In the genomic region with DNA sequence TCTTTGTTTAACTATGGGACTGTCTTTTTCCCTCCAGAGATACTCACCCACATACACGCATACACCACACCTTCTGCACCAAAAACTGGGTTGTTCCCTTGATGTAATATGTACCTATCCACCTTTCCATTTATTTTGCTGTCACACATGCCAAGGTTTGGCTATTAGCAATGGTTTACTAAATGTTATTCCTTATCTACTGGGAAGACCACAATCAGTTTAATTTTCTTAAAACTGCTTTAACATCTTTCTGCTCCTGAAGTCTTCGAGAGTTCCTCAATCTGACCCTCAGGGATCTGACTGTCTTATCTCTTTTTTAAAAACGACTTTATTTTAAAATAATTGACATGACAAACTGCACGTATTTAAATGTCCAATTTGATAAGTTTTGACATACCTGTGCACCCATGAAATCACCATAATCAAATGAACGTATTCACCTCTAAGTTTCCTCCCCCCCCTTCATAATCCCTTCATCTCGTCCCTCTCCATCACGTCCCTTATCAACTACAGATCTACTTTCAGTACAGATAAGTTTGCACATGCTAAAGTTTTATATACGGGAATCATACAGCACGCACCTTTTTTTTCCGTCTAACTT, we compare ENCODE assay signal across 8 cellular contexts. TPM values are rescaled to one million over a fixed set of nuclear protein-coding genes. Genes with fewer than 3 reads are reported as not detected.
DNase-seq lines count a peak whose midpoint lies in the region; ATAC-seq and TF ChIP-seq lines count a peak whose summit lies in the region.

No MANE protein-coding gene starts in this region.

- TF ChIP-seq RAD21 in SK-N-SH (IDR thresholded peaks at IDR 0.05; ENCODE audit: low read length), result no peak

- H3K27me3 ChIP-seq in SK-N-SH (ENCODE audit: insufficient read depth), result no peaks in the 10 kb centered on the region
- H3K27me3 ChIP-seq in skeletal muscle tissue (ENCODE audit: control insufficient read depth in 3 of 3, insufficient read depth in 3 of 3, low read length in 3 of 3), result no peaks in the 10 kb centered on the region

- H3K4me3 ChIP-seq in SK-N-SH (ENCODE audit: low read depth in 2 of 2, low read length in 1 of 2) (peak overlapping the region; percentile 72 to 90), fibroblast of villous mesenchyme (ENCODE audit: low read depth, low read length) (peak overlapping the region; percentile 97), skeletal muscle tissue (ENCODE audit: low read length in 3 of 3) (peak overlapping the region; percentile 80 to 94 (median 84))

- TF ChIP-seq CTCF in SK-N-SH (IDR thresholded peaks at IDR 0.05) (no peak), fibroblast of villous mesenchyme (IDR thresholded peaks at IDR 0.05; ENCODE audit: insufficient read depth, low read depth, low read length) (no peak)

- ATAC-seq in HG02571 (IDR thresholded peaks at IDR 0.05; ENCODE audit: unreplicated experiment), result no peak

- no peak for TF ChIP-seq EP300 in SK-N-SH (IDR thresholded peaks at IDR 0.05; ENCODE audit: borderline replicate concordance in 1 of 2, low read depth in 1 of 2, low read length in 1 of 2)

- POLR2A ChIA-PET in activated CD4-positive, alpha-beta T cell treated with anti-CD3 and anti-CD28 coated beads, Interleukin-2, amount 10 ng/mL, durations not matched to agents 7 days and 5 days (lab: Charles Lee), result no interaction called here
- POLR2A ChIA-PET in SK-N-SH (lab: Yijun Ruan, JAX), result no interaction called here

- H3K36me3 Mint-ChIP-seq in activated CD4-positive, alpha-beta T cell treated with anti-CD3 and anti-CD28 coated beads, Interleukin-2, amount 10 ng/mL, durations not matched to agents 7 days and 5 days (ENCODE audit: low read depth), result peaks cover 18% of the 10 kb centered on the region

- H3K9me3 ChIP-seq in SK-N-SH (no peaks in the 10 kb centered on the region), skeletal muscle tissue (ENCODE audit: control insufficient read depth in 3 of 3, low read length in 3 of 3) (no peaks in the 10 kb centered on the region)

- H4K20me1 ChIP-seq in SK-N-SH (ENCODE audit: insufficient read depth), result peaks cover 24% of the 10 kb centered on the region; the same call in 1 of the 2 replicates

- peaks cover 14% of the 10 kb centered on the region for H3F3A ChIP-seq in SK-N-SH (replicated peaks; ENCODE audit: insufficient read depth)

- H3K4me3 Mint-ChIP-seq in activated CD4-positive, alpha-beta T cell treated with anti-CD3 and anti-CD28 coated beads, Interleukin-2, amount 10 ng/mL, durations not matched to agents 7 days and 5 days, result peak overlapping the region; percentile 99

- H3K27ac Mint-ChIP-seq in activated CD4-positive, alpha-beta T cell treated with anti-CD3 and anti-CD28 coated beads, Interleukin-2, amount 10 ng/mL, durations not matched to agents 7 days and 5 days, result peak overlapping the region; percentile 85

- peaks cover 43% of the 10 kb centered on the region for H3K4me1 Mint-ChIP-seq in activated CD4-positive, alpha-beta T cell treated with anti-CD3 and anti-CD28 coated beads, Interleukin-2, amount 10 ng/mL, durations not matched to agents 7 days and 5 days

- H3K9me3 Mint-ChIP-seq in activated CD4-positive, alpha-beta T cell treated with anti-CD3 and anti-CD28 coated beads, Interleukin-2, amount 10 ng/mL, durations not matched to agents 7 days and 5 days, result no peaks in the 10 kb centered on the region

- peaks cover 40% of the 10 kb centered on the region for H3K79me2 ChIP-seq in SK-N-SH (ENCODE audit: insufficient read depth)

- H3K9ac ChIP-seq in SK-N-SH, result peak overlapping the region; percentile 91
- peak overlapping the region; percentile 89 to 97 (median 91) for H3K9ac ChIP-seq in skeletal muscle tissue (ENCODE audit: low read depth in 1 of 3, low read length in 3 of 3)

- H3K36me3 ChIP-seq in SK-N-SH (replicated peaks in 1 of 2; ENCODE audit: control insufficient read depth in 1 of 2, insufficient read depth in 2 of 2, low read length in 1 of 2) (peaks cover 0 to 13% of the 10 kb centered on the region in 2 experiments), skeletal muscle tissue (ENCODE audit: control insufficient read depth in 3 of 3, insufficient read depth in 3 of 3, low read length in 3 of 3) (peaks cover 0 to 8% (median 0%) of the 10 kb centered on the region in 3 donors)

- peak overlapping the region; percentile 97 for H2AFZ ChIP-seq in SK-N-SH (ENCODE audit: low read depth)

- H3K4me1 ChIP-seq in SK-N-SH (ENCODE audit: control insufficient read depth in 1 of 2, insufficient read depth in 2 of 2, low read depth in 1 of 2, low read length in 1 of 2) (peaks cover 6 to 15% of the 10 kb centered on the region in 2 experiments; a peak in 2 of 4 replicates), skeletal muscle tissue (ENCODE audit: control insufficient read depth in 3 of 3, insufficient read depth in 3 of 3, low read length in 3 of 3) (peaks cover 8 to 28% (median 21%) of the 10 kb centered on the region in 3 donors)

- H3K4me2 ChIP-seq in SK-N-SH, result peak overlapping the region; percentile 89

- CTCF ChIA-PET in activated CD4-positive, alpha-beta T cell treated with anti-CD3 and anti-CD28 coated beads, Interleukin-2, amount 10 ng/mL, durations not matched to agents 7 days and 5 days (lab: Charles Lee), result interaction anchor here (0.9 kb wide), 1 partner anchor 262 kb away, joined by 7 read pairs; no protein-coding TSS in a partner anchor
- CTCF ChIA-PET in SK-N-SH (lab: Yijun Ruan, JAX), result interaction anchor here (3.6 kb wide), 1 partner anchor 189 kb away, joined by 10 read pairs; no protein-coding TSS in a partner anchor

- WGBS in SK-N-SH (ENCODE audit: low lambda C conversion rate), result 61% methylated on average over 10 of the region's 10 CpGs

- DNase-seq in activated CD4-positive, alpha-beta T cell treated with anti-CD3 and anti-CD28 coated beads, Interleukin-2, amount 10 ng/mL, durations not matched to agents 7 days and 5 days, result no peak
- DNase-seq in activated CD4-positive, alpha-beta T cell treated with anti-CD3 and anti-CD28 coated beads, Interleukin-2, amount 50 U/mL, for 4 hours, result no peak
- DNase-seq in SK-N-SH, result no peak
- no peak for DNase-seq in fibroblast of villous mesenchyme (ENCODE audit: low read depth)
- DNase-seq in epidermal melanocyte (ENCODE audit: insufficient read length, low spot score), result no peak
- no peak for DNase-seq in stimulated activated CD8-positive, alpha-beta memory T cell treated with anti-CD3 and anti-CD28 coated beads, Interleukin-4, amount 100 ng/mL, for 48 hours

- no peaks in the 10 kb centered on the region for H3K9me2 ChIP-seq in SK-N-SH

- H3K27me3 Mint-ChIP-seq in activated CD4-positive, alpha-beta T cell treated with anti-CD3 and anti-CD28 coated beads, Interleukin-2, amount 10 ng/mL, durations not matched to agents 7 days and 5 days, result no peaks in the 10 kb centered on the region

- H3K27ac ChIP-seq in SK-N-SH (ENCODE audit: low read depth in 2 of 2, low read length in 1 of 2) (peak overlapping the region; percentile 86 to 92), skeletal muscle tissue (ENCODE audit: low read depth, low read length) (peak overlapping the region; percentile 92)

TF ChIP-seq in SK-N-SH, 30 proteins besides CTCF, POLR2A, EP300 and RAD21 (continues in another document):
- TF ChIP-seq FOXM1 (IDR thresholded peaks at IDR 0.05; ENCODE audit: low read depth) (no peak), FOSL2 (IDR thresholded peaks at IDR 0.05; ENCODE audit: borderline replicate concordance, low read depth) (no peak), POLR2AphosphoS5 (IDR thresholded peaks at IDR 0.05; ENCODE audit: low read depth, low read length) (no peak), EZH2phosphoT487 (IDR thresholded peaks at IDR 0.05; ENCODE audit: borderline replicate concordance, low read depth) (no peak), SMC3 (IDR thresholded peaks at IDR 0.05; ENCODE audit: low read depth, low read length) (no peak), RFX5 (IDR thresholded peaks at IDR 0.05; ENCODE audit: low read length) (no peak), GATA2 (CRISPR knock-in tag; IDR thresholded peaks at IDR 0.05) (no peak), TEAD4 (IDR thresholded peaks at IDR 0.05; ENCODE audit: borderline replicate concordance, insufficient read depth) (no peak), NFIC (IDR thresholded peaks at IDR 0.05; ENCODE audit: borderline replicate concordance) (no peak), MAX (IDR thresholded peaks at IDR 0.05; ENCODE audit: low read depth) (no peak)
- TF ChIP-seq, protein P1, sequence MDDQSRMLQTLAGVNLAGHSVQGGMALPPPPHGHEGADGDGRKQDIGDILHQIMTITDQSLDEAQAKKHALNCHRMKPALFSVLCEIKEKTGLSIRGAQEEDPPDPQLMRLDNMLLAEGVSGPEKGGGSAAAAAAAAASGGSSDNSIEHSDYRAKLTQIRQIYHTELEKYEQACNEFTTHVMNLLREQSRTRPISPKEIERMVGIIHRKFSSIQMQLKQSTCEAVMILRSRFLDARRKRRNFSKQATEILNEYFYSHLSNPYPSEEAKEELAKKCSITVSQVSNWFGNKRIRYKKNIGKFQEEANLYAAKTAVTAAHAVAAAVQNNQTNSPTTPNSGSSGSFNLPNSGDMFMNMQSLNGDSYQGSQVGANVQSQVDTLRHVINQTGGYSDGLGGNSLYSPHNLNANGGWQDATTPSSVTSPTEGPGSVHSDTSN (IDR thresholded peaks at IDR 0.05), result no peak
- TF ChIP-seq, protein P2, sequence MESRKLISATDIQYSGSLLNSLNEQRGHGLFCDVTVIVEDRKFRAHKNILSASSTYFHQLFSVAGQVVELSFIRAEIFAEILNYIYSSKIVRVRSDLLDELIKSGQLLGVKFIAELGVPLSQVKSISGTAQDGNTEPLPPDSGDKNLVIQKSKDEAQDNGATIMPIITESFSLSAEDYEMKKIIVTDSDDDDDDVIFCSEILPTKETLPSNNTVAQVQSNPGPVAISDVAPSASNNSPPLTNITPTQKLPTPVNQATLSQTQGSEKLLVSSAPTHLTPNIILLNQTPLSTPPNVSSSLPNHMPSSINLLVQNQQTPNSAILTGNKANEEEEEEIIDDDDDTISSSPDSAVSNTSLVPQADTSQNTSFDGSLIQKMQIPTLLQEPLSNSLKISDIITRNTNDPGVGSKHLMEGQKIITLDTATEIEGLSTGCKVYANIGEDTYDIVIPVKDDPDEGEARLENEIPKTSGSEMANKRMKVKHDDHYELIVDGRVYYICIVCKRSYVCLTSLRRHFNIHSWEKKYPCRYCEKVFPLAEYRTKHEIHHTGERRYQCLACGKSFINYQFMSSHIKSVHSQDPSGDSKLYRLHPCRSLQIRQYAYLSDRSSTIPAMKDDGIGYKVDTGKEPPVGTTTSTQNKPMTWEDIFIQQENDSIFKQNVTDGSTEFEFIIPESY (IDR thresholded peaks at IDR 0.05; ENCODE audit: borderline replicate concordance, low read depth), result no peak

RNA-seq across cellular contexts. Expression of gene TRPM7, which starts 0.8 kb away (rescaled TPM):
- 10 to 100 TPM; 39.6 to 44.2 TPM for total RNA-seq in activated CD4-positive, alpha-beta T cell treated with anti-CD3 and anti-CD28 coated beads, Interleukin-2, amount 10 ng/mL, durations not matched to agents 7 days and 5 days
- 5.1 and 7.9 TPM in 2 replicates for polyA plus RNA-seq in SK-N-SH (2012; rRNA removed)
- polyA plus RNA-seq in SK-N-SH (2012; cell fraction: cytosol; rRNA removed), result 8.0 and 9.2 TPM in 2 replicates
- polyA plus RNA-seq in SK-N-SH (2012; cell fraction: nucleus; rRNA removed), result 5.4 and 12.5 TPM in 2 replicates
- 58.3 and 69.5 TPM in 2 replicates for total RNA-seq in fibroblast of villous mesenchyme
- 41.2 TPM for total RNA-seq in skeletal muscle tissue
